ENCODE assay signal across 8 cellular contexts in the genomic region with DNA sequence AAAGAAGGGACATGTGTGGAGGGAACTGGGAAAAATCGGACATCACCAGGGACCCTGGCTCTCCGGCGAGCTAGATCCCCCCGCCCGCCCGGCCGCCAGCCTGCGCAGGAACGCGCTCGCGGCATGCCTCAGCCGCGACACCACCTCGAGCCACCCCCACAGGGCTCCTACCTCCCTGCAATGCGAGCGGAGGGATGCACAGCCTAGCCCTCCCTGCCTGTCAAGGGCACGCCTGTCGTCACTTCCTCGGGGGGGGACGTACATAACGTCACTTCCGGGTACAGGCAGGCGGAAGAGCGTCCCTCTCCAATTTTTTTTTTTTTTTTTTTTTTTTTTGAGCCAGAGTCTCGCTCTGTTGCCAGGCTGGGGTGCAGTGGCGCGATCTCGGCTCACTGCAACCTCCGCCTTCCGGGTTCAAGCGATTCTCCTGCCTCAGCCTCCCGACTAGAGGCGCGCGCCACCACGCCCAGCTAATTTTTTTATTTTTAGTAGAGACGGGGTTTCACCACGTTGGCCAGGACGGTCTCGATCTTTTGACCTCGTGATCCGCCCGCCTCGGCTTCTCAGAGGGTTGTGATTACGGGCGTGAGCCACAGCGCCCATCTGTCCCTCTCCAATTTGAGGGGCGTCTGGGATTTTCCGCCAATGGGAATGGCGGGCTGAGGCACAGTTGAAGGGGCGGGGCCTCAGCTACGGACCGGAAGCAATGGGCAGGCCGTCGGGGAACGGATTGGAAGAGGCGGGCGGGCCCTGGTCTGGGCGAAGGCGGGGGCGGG. TPM values are rescaled to one million over a fixed set of nuclear protein-coding genes. Genes with fewer than 3 reads are reported as not detected.
DNase-seq lines count a peak whose midpoint lies in the region; ATAC-seq, FAIRE-seq and TF ChIP-seq lines count a peak whose summit lies in the region.

A gene with protein sequence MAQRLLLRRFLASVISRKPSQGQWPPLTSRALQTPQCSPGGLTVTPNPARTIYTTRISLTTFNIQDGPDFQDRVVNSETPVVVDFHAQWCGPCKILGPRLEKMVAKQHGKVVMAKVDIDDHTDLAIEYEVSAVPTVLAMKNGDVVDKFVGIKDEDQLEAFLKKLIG (minus strand): TSS at position 248 of the 776 bp plus-strand sequence. CDS start 803 bp downstream, outside the sequence.

- TF ChIP-seq CTCF in GM10266 (IDR thresholded peaks at IDR 0.05; ENCODE audit: control insufficient read depth, insufficient read depth, low read depth, missing control alignments), result no peak
- no peak for TF ChIP-seq CTCF in pancreas (IDR thresholded peaks at IDR 0.05)
- no peak for TF ChIP-seq CTCF in tibial artery (IDR thresholded peaks at IDR 0.05)

- H3K27me3 ChIP-seq in pancreas (no peaks in the 10 kb centered on the region), tibial artery (no peaks in the 10 kb centered on the region)

- H3K9me3 ChIP-seq in pancreas (no peaks in the 10 kb centered on the region), tibial artery (no peaks in the 10 kb centered on the region)

- ATAC-seq in HG02678 (IDR thresholded peaks at IDR 0.05; ENCODE audit: unreplicated experiment) (peak; percentile 85), pancreas (peak; percentile 90 to 96 (median 93))

- H3K36me3 ChIP-seq in pancreas, result peaks cover 0 to 2% (median 1%) of the 10 kb centered on the region in 3 donors
- peaks cover 17 to 39% (median 33%) of the 10 kb centered on the region in 3 donors for H3K36me3 ChIP-seq in tibial artery

- DNase-seq in GM10266 (ENCODE audit: extremely low spot score) (peak; percentile 95), NCI-H1417 (lab: John Stamatoyannopoulos, UW) (peak; percentile 85 to 94 (median 85)), SW 1271 (lab: John Stamatoyannopoulos, UW) (peak; percentile 84 to 91), head of caudate nucleus (peak; percentile 90 to 98 (median 95)), pancreas (peak; percentile 93 to 98 (median 96)), tibial artery (peak; percentile 98 to 99)
- DNase-seq in activated naive CD8-positive, alpha-beta T cell treated with anti-CD3 and anti-CD28 coated beads, Interleukin-2, amount 50 U/mL, for 16 hours (ENCODE audit: low read depth, low spot score), result peak; percentile 88

- FAIRE-seq in pancreas (lab: Jason Lieb, UNC), result no peak

- H3K4me3 ChIP-seq in pancreas (peak within 1 kb of the TSS; percentile 50 to 91 (median 77)), tibial artery (peak within 1 kb of the TSS; percentile 82 to 85)

- H3K4me1 ChIP-seq in pancreas (peaks cover 4 to 11% (median 4%) of the 10 kb centered on the region in 3 donors), tibial artery (peaks cover 4 to 15% (median 13%) of the 10 kb centered on the region in 4 donors)

- 1% methylated on average over 62 of the region's 62 CpGs for WGBS in pancreas, 2 donors

- H3K27ac ChIP-seq in pancreas (peak within 1 kb of the TSS; percentile 97 to 99 (median 99)), tibial artery (peak within 1 kb of the TSS; percentile 92 to 99)

- intact Hi-C loops in head of caudate nucleus (cut with DNase I), result no loop called here
- intact Hi-C loops in pancreas (cut with DNase I), result no loop called here
- intact Hi-C loops in tibial artery (cut with DNase I; ENCODE audit: low total_unique reads), result no loop called here

RNA-seq across cellular contexts. Expression of the gene that starts here (rescaled TPM):
- total RNA-seq in pancreas, result 10 to 100 TPM; 20.4 to 33.6 (median 30.5) TPM
- 10 to 100 TPM; 43.1 to 49.5 TPM for polyA plus RNA-seq in pancreas

Comparison
In these comparisons a context has a peak if more than half of its experiments do, and no peak if none do; other contexts are left out.
1. Peak in every context shown above with its lines: DNase-seq, ATAC-seq, H3K4me3 ChIP-seq and H3K27ac ChIP-seq.